In genomic region chr9:131393622-131394463, GRCh38 we compare ENCODE assay signal across 8 cellular contexts. TPM values are rescaled to one million over a fixed set of nuclear protein-coding genes. Genes with fewer than 3 reads are reported as not detected.
DNase-seq lines count a peak whose midpoint lies in the region; ATAC-seq and TF ChIP-seq lines count a peak whose summit lies in the region.

Gene PRRC2B, plus strand, starts transcription at chr9:131394086. Its CDS starts 36,059 bp downstream, at chr9:131430145.

- H3K4me3 Mint-ChIP-seq in endothelial cell (ENCODE audit: unreplicated experiment) = peak within 1 kb of the TSS; percentile 99

- peaks cover 16% of the 10 kb centered on the region for H3K36me3 ChIP-seq in mesodermal cell (ENCODE audit: control insufficient read depth, insufficient read depth, low read length)

- TF ChIP-seq CTCF in AG10803 (conservative IDR thresholded peaks at IDR 0.05; ENCODE audit: low read length) = no peak; the same call in 1 of the 2 replicates
- TF ChIP-seq CTCF in endothelial cell (IDR thresholded peaks at IDR 0.05; ENCODE audit: unreplicated experiment) = peak; percentile 83

- DNase-seq in AG10803 (ENCODE audit: low read depth) = peak; percentile 77
- DNase-seq in NOMO-1 (lab: John Stamatoyannopoulos, UW; ENCODE audit: unreplicated experiment in 2 of 2) = peak; percentile 61 to 82
- DNase-seq in activated CD8-positive, alpha-beta memory T cell treated with anti-CD3 and anti-CD28 coated beads, Interleukin-2, amount 50 U/mL, for 4 hours = peak; percentile 86
- DNase-seq in endothelial cell (ENCODE audit: low spot score) = peak; percentile 96
- peak; percentile 69 to 74 for DNase-seq in stimulated activated CD8-positive, alpha-beta memory T cell treated with anti-CD3 and anti-CD28 coated beads, Interleukin-15, amount 100 ng/mL, for 4 hours (ENCODE audit: low read depth in 2 of 2)

- H3K9me3 ChIP-seq in mesodermal cell (ENCODE audit: control insufficient read depth, low read length) = no peaks in the 10 kb centered on the region

- H3K36me3 Mint-ChIP-seq in endothelial cell (ENCODE audit: low read depth, unreplicated experiment) = peaks cover 8% of the 10 kb centered on the region

- ATAC-seq in GM19043 (IDR thresholded peaks at IDR 0.05; ENCODE audit: low read depth, unreplicated experiment) = peak; percentile 40
- ATAC-seq in HG03442 (IDR thresholded peaks at IDR 0.05; ENCODE audit: unreplicated experiment) = peak; percentile 45

- H3K27ac ChIP-seq in mesodermal cell (ENCODE audit: low read depth, low read length, severe bottlenecking) = peak within 1 kb of the TSS; percentile 89

- peaks cover 13% of the 10 kb centered on the region for H3K27me3 Mint-ChIP-seq in endothelial cell (ENCODE audit: unreplicated experiment)

- peaks cover 31% of the 10 kb centered on the region for H3K4me1 Mint-ChIP-seq in endothelial cell (ENCODE audit: unreplicated experiment)

- peak within 1 kb of the TSS; percentile 97 for H3K27ac Mint-ChIP-seq in endothelial cell (ENCODE audit: unreplicated experiment)

- no peaks in the 10 kb centered on the region for H3K9me3 Mint-ChIP-seq in endothelial cell (ENCODE audit: unreplicated experiment)

- WGBS in mesodermal cell (ENCODE audit: insufficient coverage in 2 of 2), 2 experiments = 0 to 1% methylated on average over 38 to 74 of the region's 114 CpGs

- H3K4me3 ChIP-seq in AG10803 (ENCODE audit: low read length) (peak within 1 kb of the TSS; percentile 73), mesodermal cell (ENCODE audit: extremely low read depth, insufficient read depth, low read length, poor library complexity, severe bottlenecking) (peak within 1 kb of the TSS; percentile 80)

- peaks cover 28% of the 10 kb centered on the region for H3K4me1 ChIP-seq in mesodermal cell (ENCODE audit: control insufficient read depth, insufficient read depth, low read length, poor library complexity, severe bottlenecking)

RNA-seq across cellular contexts. Expression of gene PRRC2B, which starts in this region (rescaled TPM):
- total RNA-seq in endothelial cell (ENCODE audit: unreplicated experiment) = 350 TPM
- polyA plus RNA-seq in mesodermal cell (2013, experiment 1 of 2) = 146 TPM
- 117 TPM for polyA plus RNA-seq in mesodermal cell (2013, experiment 2 of 2)

Comparison
In these comparisons a context has a peak if more than half of its experiments do, and no peak if none do; other contexts are left out.
1. Peak in every context shown above with its lines: DNase-seq, ATAC-seq, H3K4me3 ChIP-seq and H3K27ac ChIP-seq.